ENCODE assay signal across 8 cellular contexts in genomic region chr4:95949808-95950207, GRCh38.
"Had no signal": no experiment of that assay in that cellular context is flagged by ENCODE, and none has a peak within 500 bp of the region (broad histone marks: within the 10 kb centered on the region; RNA-seq: fewer than 3 reads in every experiment).

No MANE protein-coding gene starts in this region.

- FAIRE-seq: G401.6, GM12878, GM12891, GM12892, GM18507, GM19239 had no signal

- ATAC-seq: GM12878 had no signal

- H3K4me3 ChIP-seq: GM12878 had no signal

- DNase-seq: GDM1, GF-D8 had no signal
